ENCODE assay signal across 24 cellular contexts in the genomic region with DNA sequence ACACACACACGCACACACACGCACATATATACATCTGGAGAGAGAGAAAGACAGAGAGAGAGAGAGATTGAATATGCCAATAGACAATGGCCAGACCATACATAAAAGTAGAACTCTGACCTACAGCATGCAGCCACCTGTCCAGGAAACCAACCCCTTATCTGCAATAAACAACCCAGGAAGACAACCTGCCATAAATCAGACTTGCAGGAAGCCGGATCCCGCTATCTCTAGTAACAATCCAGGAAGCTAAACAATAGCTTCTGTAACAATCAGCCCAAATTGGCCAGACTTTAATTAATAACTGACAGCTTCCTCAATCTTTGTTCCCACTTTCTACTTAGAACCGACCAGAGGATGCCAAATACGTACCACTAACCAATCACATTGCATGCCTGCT.
DNase-seq lines count a peak whose midpoint lies in the region; ATAC-seq, FAIRE-seq and TF ChIP-seq lines count a peak whose summit lies in the region.
"Had no signal": no experiment of that assay in that cellular context is flagged by ENCODE, and none has a peak within 500 bp of the region (broad histone marks: within the 10 kb centered on the region; RNA-seq: fewer than 3 reads in every experiment).

No MANE protein-coding gene starts in this region.

- H3K36me3 Mint-ChIP-seq in astrocyte (ENCODE audit: low read depth, unreplicated experiment) = no peaks in the 10 kb centered on the region
- H3K36me3 Mint-ChIP-seq in endothelial cell (ENCODE audit: low read depth, unreplicated experiment) = peaks cover 52% of the 10 kb centered on the region
- H3K36me3 Mint-ChIP-seq: CD4-positive, CD25-positive, alpha-beta regulatory T cell; CD8-positive, alpha-beta T cell had no signal

- H3K4me3 Mint-ChIP-seq in astrocyte (ENCODE audit: unreplicated experiment) (no peak overlapping the region), endothelial cell (ENCODE audit: unreplicated experiment) (peak overlapping the region; percentile 59)
- H3K4me3 Mint-ChIP-seq: B cell; CD4-positive, CD25-positive, alpha-beta regulatory T cell; CD8-positive, alpha-beta T cell had no signal

- no peak overlapping the region for H2AFZ ChIP-seq in astrocyte (ENCODE audit: low read depth, low read length)
- H2AFZ ChIP-seq: GM23248 had no signal

- no peaks in the 10 kb centered on the region for H3K36me3 ChIP-seq in astrocyte (ENCODE audit: insufficient read depth, low read length)
- H3K36me3 ChIP-seq: BLaER1 had no signal

- peaks cover 2% of the 10 kb centered on the region for H3K9me3 ChIP-seq in astrocyte (ENCODE audit: insufficient read depth, low read depth, low read length)

- no peak overlapping the region for H3K27ac ChIP-seq in astrocyte (ENCODE audit: low read depth, low read length)
- H3K27ac ChIP-seq: 22Rv1, BLaER1, C4-2B, GM23248 had no signal

- H3K4me2 ChIP-seq in astrocyte (ENCODE audit: low read length) = no peak overlapping the region
- H3K4me2 ChIP-seq: BLaER1 had no signal

- H3K27me3 ChIP-seq in astrocyte (ENCODE audit: insufficient read depth, low read length) = no peaks in the 10 kb centered on the region
- H3K27me3 ChIP-seq: BLaER1 had no signal

- H4K20me1 ChIP-seq in astrocyte (ENCODE audit: insufficient read depth, low read length) = no peaks in the 10 kb centered on the region
- H4K20me1 ChIP-seq: BLaER1 had no signal

- no peaks in the 10 kb centered on the region for H3K27me3 Mint-ChIP-seq in astrocyte (ENCODE audit: low read depth, unreplicated experiment)
- H3K27me3 Mint-ChIP-seq in endothelial cell (ENCODE audit: unreplicated experiment) = peaks cover 1% of the 10 kb centered on the region
- H3K27me3 Mint-ChIP-seq: B cell; CD4-positive, CD25-positive, alpha-beta regulatory T cell had no signal

- peak; percentile 34 for DNase-seq in CMK (ENCODE audit: low read depth)
- DNase-seq in astrocyte (ENCODE audit: low read depth) = no peak
- no peak for DNase-seq in endothelial cell (ENCODE audit: low spot score)
- DNase-seq in pulmonary artery endothelial cell (ENCODE audit: low read depth, low spot score) = peak; percentile 49
- no peak for DNase-seq in iPS-NIHi7 (ENCODE audit: extremely low spot score)
- no peak for DNase-seq in SK-N-DZ (ENCODE audit: low spot score)
- DNase-seq: CD4-positive, CD25-positive, alpha-beta regulatory T cell; CD8-positive, alpha-beta T cell; DMS 273 treated with DMSO at 0.1 percent for 48 hours; DMS79; EL; GDM1; GM23248; H7; HCEC 1CT had no signal

- ATAC-seq in activated CD4-positive, CD25-positive, alpha-beta regulatory T cell treated with anti-CD3 and anti-CD28 coated beads, Interleukin-2, amount 50 U/mL, for 24 hours = no peak
- ATAC-seq: CD8-positive, alpha-beta T cell; GM12878 had no signal

- FAIRE-seq in astrocyte (lab: Jason Lieb, UNC) = no peak
- FAIRE-seq: D721Med, GM12878, GM19239, H1 had no signal

- peaks cover 4% of the 10 kb centered on the region for H3K9me3 Mint-ChIP-seq in astrocyte (ENCODE audit: unreplicated experiment)
- peaks cover 9% of the 10 kb centered on the region for H3K9me3 Mint-ChIP-seq in endothelial cell (ENCODE audit: unreplicated experiment)

- no peak overlapping the region for H3K9ac ChIP-seq in astrocyte (ENCODE audit: low read length)
- H3K9ac ChIP-seq: BLaER1, GM23248 had no signal

- no peak overlapping the region for H3K4me3 ChIP-seq in astrocyte (ENCODE audit: insufficient read depth, low read depth, low read length)
- H3K4me3 ChIP-seq: BLaER1, GM12878, GM23248 had no signal

- H3K79me2 ChIP-seq in astrocyte (ENCODE audit: insufficient read depth, low read length) = no peaks in the 10 kb centered on the region

- H3K4me1 Mint-ChIP-seq in astrocyte (ENCODE audit: low read depth, unreplicated experiment) (no peaks in the 10 kb centered on the region), endothelial cell (ENCODE audit: unreplicated experiment) (peaks cover 17% of the 10 kb centered on the region)
- H3K4me1 Mint-ChIP-seq: B cell; CD4-positive, CD25-positive, alpha-beta regulatory T cell had no signal

- H3K4me1 ChIP-seq in astrocyte (ENCODE audit: insufficient read depth, low read length) = peaks cover 21% of the 10 kb centered on the region

- H3K27ac Mint-ChIP-seq in astrocyte (ENCODE audit: unreplicated experiment) (peak overlapping the region; percentile 16), endothelial cell (ENCODE audit: unreplicated experiment) (peak overlapping the region; percentile 40)
- H3K27ac Mint-ChIP-seq: B cell; CD4-positive, CD25-positive, alpha-beta regulatory T cell; CD8-positive, alpha-beta T cell had no signal

- TF ChIP-seq CTCF in astrocyte (IDR thresholded peaks at IDR 0.05; ENCODE audit: insufficient read depth, low read depth, low read length) = no peak
- TF ChIP-seq CTCF in endothelial cell (IDR thresholded peaks at IDR 0.05; ENCODE audit: unreplicated experiment) = no peak

Comparison
In these comparisons a context has a peak if more than half of its experiments do, and no peak if none do; other contexts are left out.
1. DNase-seq: peak in CMK (single experiment) and pulmonary artery endothelial cell (single experiment); none in astrocyte (single experiment), endothelial cell (single experiment), iPS-NIHi7 (single experiment) and SK-N-DZ (single experiment).